Comparison of ENCODE assay signal across 15 cellular contexts in the genomic region with DNA sequence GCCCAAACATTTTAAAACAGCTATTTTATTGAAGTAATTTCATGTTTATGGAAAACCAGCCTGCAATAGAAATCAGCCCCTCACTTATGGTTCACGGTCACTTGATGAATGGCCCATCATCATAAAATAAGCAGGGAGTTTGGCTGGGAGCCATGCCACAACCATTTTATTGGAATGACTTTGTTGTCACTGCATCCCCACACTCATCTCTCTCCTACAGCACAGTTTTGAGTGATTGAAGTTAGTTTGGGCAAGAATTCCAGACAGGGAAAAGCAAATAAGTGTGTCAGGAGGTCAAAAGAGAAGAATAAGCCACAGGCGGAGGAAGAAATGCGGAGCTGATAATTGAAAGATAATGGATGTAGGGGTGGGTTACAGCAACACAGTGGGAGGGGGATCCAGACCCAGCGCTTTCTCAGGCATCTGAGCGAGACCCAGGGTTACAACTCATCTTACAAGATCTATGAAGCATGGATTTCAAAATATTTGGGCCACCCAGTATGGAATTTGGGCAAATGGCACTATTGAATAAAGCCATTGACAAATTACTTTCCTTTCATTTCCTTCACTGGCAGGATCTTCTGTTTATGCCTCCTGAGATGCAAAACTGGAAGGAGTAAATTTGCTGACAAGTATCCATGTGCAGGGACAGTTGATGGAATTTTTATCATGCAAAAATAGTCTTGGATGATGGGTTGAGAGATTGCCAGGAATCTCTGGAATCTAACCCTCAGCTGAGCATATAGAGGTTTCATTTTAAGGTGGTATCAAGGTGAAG.
DNase-seq lines count a peak whose midpoint lies in the region; ATAC-seq and TF ChIP-seq lines count a peak whose summit lies in the region.
"Had no signal": no experiment of that assay in that cellular context is flagged by ENCODE, and none has a peak within 500 bp of the region (broad histone marks: within the 10 kb centered on the region; RNA-seq: fewer than 3 reads in every experiment).

No MANE protein-coding gene starts in this region.

- no peaks in the 10 kb centered on the region for H3K36me3 ChIP-seq in HEK293 (ENCODE audit: control insufficient read depth in 2 of 2, insufficient read depth in 1 of 2, low read length in 2 of 2)
- H3K36me3 ChIP-seq in SK-N-SH (replicated peaks in 1 of 2; ENCODE audit: control insufficient read depth in 1 of 2, insufficient read depth in 2 of 2, low read length in 1 of 2): no peaks in the 10 kb centered on the region
- H3K36me3 ChIP-seq: ovary had no signal

- H3K9me2 ChIP-seq in SK-N-SH: no peaks in the 10 kb centered on the region

- no peak; a peak in 1 of 4 replicates for TF ChIP-seq EP300 in SK-N-SH (IDR thresholded peaks at IDR 0.05; ENCODE audit: borderline replicate concordance in 1 of 2, low read depth in 1 of 2, low read length in 1 of 2)

- H3K9ac ChIP-seq in SK-N-SH: no peak overlapping the region

- no peaks in the 10 kb centered on the region for H3K27me3 ChIP-seq in SK-N-SH (ENCODE audit: insufficient read depth)
- H3K27me3 ChIP-seq: hepatocyte, ovary had no signal

- H3K4me3 ChIP-seq in HEK293 (ENCODE audit: low read depth, low read length) (no peak overlapping the region), SK-N-SH (ENCODE audit: low read depth in 2 of 2, low read length in 1 of 2) (no peak overlapping the region)
- H3K4me3 ChIP-seq: hepatocyte, lung, ovary had no signal

- TF ChIP-seq RAD21 in SK-N-SH (IDR thresholded peaks at IDR 0.05; ENCODE audit: low read length): no peak

- WGBS in SK-N-SH (ENCODE audit: low lambda C conversion rate): 90% methylated on average over 5 of the region's 5 CpGs

- peaks cover 9% of the 10 kb centered on the region for H3K4me1 ChIP-seq in HEK293 (ENCODE audit: control insufficient read depth, insufficient read depth, low read length)
- peaks cover 5 to 10% of the 10 kb centered on the region in 2 experiments; a peak in 3 of 4 replicates for H3K4me1 ChIP-seq in SK-N-SH (ENCODE audit: control insufficient read depth in 1 of 2, insufficient read depth in 2 of 2, low read depth in 1 of 2, low read length in 1 of 2)

- intact Hi-C loops in left colon (cut with DNase I, micrococcal nuclease): no loop called here

- H4K20me1 ChIP-seq in SK-N-SH (ENCODE audit: insufficient read depth): no peaks in the 10 kb centered on the region

- CTCF ChIA-PET in HEK293 (lab: Yijun Ruan, JAX): interaction anchor here (0.6 kb wide), 1 partner anchor 24 kb away, joined by 3 read pairs; no protein-coding TSS in a partner anchor
- CTCF ChIA-PET in SK-N-SH (lab: Yijun Ruan, JAX): interaction anchor here (1.3 kb wide), 1 partner anchor 31 kb away, joined by 3 read pairs; no protein-coding TSS in a partner anchor

- no peak for TF ChIP-seq CTCF in HEK293 (tag by site-specific recombination; IDR thresholded peaks at IDR 0.05)
- TF ChIP-seq CTCF in SK-N-SH (IDR thresholded peaks at IDR 0.05): no peak

- peak overlapping the region; percentile 12; the same call in 1 of the 2 replicates for H3K27ac ChIP-seq in HEK293 (ENCODE audit: extremely low read depth, low read depth, low read length)
- peak overlapping the region; percentile 39 to 73; a peak in 3 of 4 replicates for H3K27ac ChIP-seq in SK-N-SH (ENCODE audit: low read depth in 2 of 2, low read length in 1 of 2)
- H3K27ac ChIP-seq: hepatocyte, ovary had no signal

- DNase-seq in COLO668 (lab: John Stamatoyannopoulos, UW; ENCODE audit: unreplicated experiment): peak; percentile 25
- no peak for DNase-seq in SK-N-SH
- peak in 1 of 2 donors; percentile 67 for DNase-seq in left colon
- no peak for DNase-seq in activated effector memory CD4-positive, alpha-beta T cell treated with anti-CD3 and anti-CD28 coated beads, Interleukin-2, amount 50 U/mL, for 16 hours
- DNase-seq: activated CD4-positive, alpha-beta T cell treated with anti-CD3 and anti-CD28 coated beads for 48 hours; NCI-H526; ovary; stimulated activated CD4-positive, alpha-beta T cell treated with anti-CD3 and anti-CD28 coated beads, Interleukin-2, amount 100 ng/mL, for 24 hours had no signal

- H3K79me2 ChIP-seq in SK-N-SH (ENCODE audit: insufficient read depth): no peaks in the 10 kb centered on the region
- H3K79me2 ChIP-seq: hepatocyte had no signal

- peak; percentile 58 for ATAC-seq in left colon
- no peak for ATAC-seq in HG02885 (IDR thresholded peaks at IDR 0.05; ENCODE audit: poor library complexity, unreplicated experiment)
- ATAC-seq in HG02610 (IDR thresholded peaks at IDR 0.05; ENCODE audit: unreplicated experiment): no peak
- no peak for ATAC-seq in GM18519 (IDR thresholded peaks at IDR 0.05; ENCODE audit: low FRiP score, unreplicated experiment)
- ATAC-seq: stimulated activated memory B cell treated with anti-CD40 and anti-IgM and Interleukin-4, amounts not matched to agents 10 μg/mL and 1 μg/mL and 100 μg/mL, for 72 hours had no signal

- peak overlapping the region; percentile 40 for H3K4me2 ChIP-seq in SK-N-SH
- H3K4me2 ChIP-seq: hepatocyte had no signal

- H3K9me3 ChIP-seq in HEK293 (ENCODE audit: control insufficient read depth, insufficient read depth, low read depth, low read length) (no peaks in the 10 kb centered on the region), SK-N-SH (no peaks in the 10 kb centered on the region)
- H3K9me3 ChIP-seq: ovary had no signal

- no peak overlapping the region for H2AFZ ChIP-seq in SK-N-SH (ENCODE audit: low read depth)
- H2AFZ ChIP-seq: hepatocyte had no signal

- H3F3A ChIP-seq in SK-N-SH (replicated peaks; ENCODE audit: insufficient read depth): peaks cover 14% of the 10 kb centered on the region

- POLR2A ChIA-PET in HEK293 (lab: Yijun Ruan, JAX): interaction anchor here (0.6 to 1.3 kb wide), 5 partner anchors 12 to 410 kb away, joined by 3 to 6 read pairs (median 3); no protein-coding TSS in a partner anchor
- POLR2A ChIA-PET in SK-N-SH (lab: Yijun Ruan, JAX): no interaction called here

TF ChIP-seq in HEK293, 187 proteins besides CTCF, POLR2A, EP300 and RAD21 (continues in another document):
- TF ChIP-seq, protein P1, sequence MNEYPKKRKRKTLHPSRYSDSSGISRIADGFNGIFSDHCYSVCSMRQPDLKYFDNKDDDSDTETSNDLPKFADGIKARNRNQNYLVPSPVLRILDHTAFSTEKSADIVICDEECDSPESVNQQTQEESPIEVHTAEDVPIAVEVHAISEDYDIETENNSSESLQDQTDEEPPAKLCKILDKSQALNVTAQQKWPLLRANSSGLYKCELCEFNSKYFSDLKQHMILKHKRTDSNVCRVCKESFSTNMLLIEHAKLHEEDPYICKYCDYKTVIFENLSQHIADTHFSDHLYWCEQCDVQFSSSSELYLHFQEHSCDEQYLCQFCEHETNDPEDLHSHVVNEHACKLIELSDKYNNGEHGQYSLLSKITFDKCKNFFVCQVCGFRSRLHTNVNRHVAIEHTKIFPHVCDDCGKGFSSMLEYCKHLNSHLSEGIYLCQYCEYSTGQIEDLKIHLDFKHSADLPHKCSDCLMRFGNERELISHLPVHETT (tag by site-specific recombination; IDR thresholded peaks at IDR 0.05): no peak
- TF ChIP-seq RBAK (tag by site-specific recombination; IDR thresholded peaks at IDR 0.05) (no peak), PBX3 (CRISPR knock-in tag; IDR thresholded peaks at IDR 0.05) (no peak)

TF ChIP-seq in SK-N-SH, 30 proteins besides CTCF, POLR2A, EP300 and RAD21:
- no peak for TF ChIP-seq MEF2A (IDR thresholded peaks at IDR 0.05; ENCODE audit: borderline replicate concordance, low read depth)
- TF ChIP-seq RXRA (IDR thresholded peaks at IDR 0.05; ENCODE audit: borderline replicate concordance, low read depth): no peak
- peak; percentile 15; the same call in 1 of the 2 replicates for TF ChIP-seq TCF12 (IDR thresholded peaks at IDR 0.05)
- TF ChIP-seq JUND (IDR thresholded peaks at IDR 0.05): peak; percentile 17; the same call in 1 of the 2 replicates
- TF ChIP-seq USF1 (IDR thresholded peaks at IDR 0.05; ENCODE audit: borderline replicate concordance, low read depth): no peak
- no peak for TF ChIP-seq CHD2 (IDR thresholded peaks at IDR 0.05; ENCODE audit: low read length, partially characterized antibody)
- TF ChIP-seq NRF1 (IDR thresholded peaks at IDR 0.05; ENCODE audit: low read depth, low read length): no peak
- TF ChIP-seq NFIC (IDR thresholded peaks at IDR 0.05; ENCODE audit: borderline replicate concordance): peak; percentile 66
- TF ChIP-seq GATA2 (CRISPR knock-in tag; IDR thresholded peaks at IDR 0.05): no peak
- peak; percentile 67 for TF ChIP-seq PBX3 (IDR thresholded peaks at IDR 0.05)
- TF ChIP-seq SIN3A (IDR thresholded peaks at IDR 0.05; ENCODE audit: borderline replicate concordance, low read depth, low read length): no peak
